In genomic region chr5:107805166-107805565, GRCh38 we compare ENCODE assay signal across 17 cellular contexts.
DNase-seq lines count a peak whose midpoint lies in the region; ATAC-seq and TF ChIP-seq lines count a peak whose summit lies in the region.
"Had no signal": no experiment of that assay in that cellular context is flagged by ENCODE, and none has a peak within 500 bp of the region (broad histone marks: within the 10 kb centered on the region; RNA-seq: fewer than 3 reads in every experiment).

No MANE protein-coding gene starts in this region.

- no peak overlapping the region for H3K4me3 Mint-ChIP-seq in neural progenitor cell
- H3K4me3 Mint-ChIP-seq: CD14-positive monocyte; T-helper 1 cell treated with Interleukin-12 subunit alpha and Interleukin-12 subunit beta and Interleukin-4 antibody, amounts not matched to agents 30 μg/mL and 1 μg/mL, for 36 hours had no signal

- H3K36me3 ChIP-seq in ectodermal cell (ENCODE audit: control insufficient read depth, insufficient read depth, low read length) (no peaks in the 10 kb centered on the region), neural progenitor cell (no peaks in the 10 kb centered on the region)

- H2AFZ ChIP-seq in neural progenitor cell (replicated peaks): no peak overlapping the region

- DNase-seq in NCI-H1436 (lab: John Stamatoyannopoulos, UW): peak; percentile 45
- peak; percentile 13 for DNase-seq in NCI-H524 treated with DMSO at 0.1 percent for 48 hours (lab: John Stamatoyannopoulos, UW)
- DNase-seq in neural progenitor cell (ENCODE audit: low spot score): peak; percentile 73
- no peak for DNase-seq in stimulated activated CD4-positive, alpha-beta T cell treated with anti-CD3 and anti-CD28 coated beads, Interleukin-1b, Interleukin-23, amount 100 ng/mL, for 48 hours
- DNase-seq in T1000 (lab: John Stamatoyannopoulos, UW): no peak
- DNase-seq: ACHN; AML-193; Caco-2; KBM-7; NCI-H1417 treated with DMSO at 0.1 percent for 48 hours; NK-92 treated with Interleukin-12 subunit alpha and Interleukin-12 subunit beta, amount 100 ng/mL, for 24 hours; SHP77 had no signal

- H3K27me3 Mint-ChIP-seq in neural progenitor cell (ENCODE audit: insufficient read depth, low read depth): peaks cover 3% of the 10 kb centered on the region

- H3K9ac ChIP-seq in neural progenitor cell: no peak overlapping the region

- H3K9me3 Mint-ChIP-seq in neural progenitor cell: no peaks in the 10 kb centered on the region
- H3K9me3 Mint-ChIP-seq: T-helper 1 cell treated with Interleukin-12 subunit alpha and Interleukin-12 subunit beta and Interleukin-4 antibody, amounts not matched to agents 30 μg/mL and 1 μg/mL, for 36 hours had no signal

- peak overlapping the region; percentile 73 for H3K4me2 ChIP-seq in neural progenitor cell

- no peaks in the 10 kb centered on the region for H3K79me2 ChIP-seq in neural progenitor cell (ENCODE audit: low read depth)

- H4K20me1 ChIP-seq in neural progenitor cell (ENCODE audit: low read depth): no peaks in the 10 kb centered on the region

- peaks cover 66% of the 10 kb centered on the region for H3F3A ChIP-seq in neural progenitor cell (ENCODE audit: low read depth)

- no peak overlapping the region for H3K4me3 ChIP-seq in ectodermal cell (ENCODE audit: insufficient read depth, low read depth, low read length)
- peak overlapping the region; percentile 18 for H3K4me3 ChIP-seq in neural progenitor cell

- peaks cover 2% of the 10 kb centered on the region for H3K36me3 Mint-ChIP-seq in neural progenitor cell
- H3K36me3 Mint-ChIP-seq: CD14-positive monocyte had no signal

- WGBS in ectodermal cell, 2 experiments: 48 to 58% methylated on average over 6 of the region's 6 CpGs

- no peaks in the 10 kb centered on the region for H3K9me3 ChIP-seq in ectodermal cell (ENCODE audit: control insufficient read depth, low read length)
- H3K9me3 ChIP-seq in neural progenitor cell (ENCODE audit: low read depth): no peaks in the 10 kb centered on the region
- H3K9me3 ChIP-seq: Caco-2 had no signal

- H3K4me1 Mint-ChIP-seq in neural progenitor cell: peaks cover 14% of the 10 kb centered on the region
- H3K4me1 Mint-ChIP-seq: CD14-positive monocyte had no signal

- H3K27me3 ChIP-seq in ectodermal cell (ENCODE audit: control insufficient read depth, insufficient read depth, low read length, poor library complexity, severe bottlenecking): no peaks in the 10 kb centered on the region
- no peaks in the 10 kb centered on the region for H3K27me3 ChIP-seq in neural progenitor cell

- peak overlapping the region; percentile 21 for H3K27ac ChIP-seq in ectodermal cell (ENCODE audit: insufficient read depth, low read depth, low read length, poor library complexity, severe bottlenecking)
- peak overlapping the region; percentile 95 for H3K27ac ChIP-seq in neural progenitor cell

- no peak for ATAC-seq in HG02970 (IDR thresholded peaks at IDR 0.05; ENCODE audit: low FRiP score, unreplicated experiment)
- ATAC-seq: HCT116 had no signal

- no peak overlapping the region for H3K27ac Mint-ChIP-seq in neural progenitor cell
- H3K27ac Mint-ChIP-seq: T-helper 1 cell treated with Interleukin-12 subunit alpha and Interleukin-12 subunit beta and Interleukin-4 antibody, amounts not matched to agents 30 μg/mL and 1 μg/mL, for 36 hours had no signal

- H3K4me1 ChIP-seq in ectodermal cell (ENCODE audit: control insufficient read depth, insufficient read depth, low read length) (peaks cover 50% of the 10 kb centered on the region), neural progenitor cell (peaks cover 76% of the 10 kb centered on the region)

- TF ChIP-seq CTCF in neural progenitor cell (IDR thresholded peaks at IDR 0.05): no peak

Comparison
In these comparisons a context has a peak if more than half of its experiments do, and no peak if none do; other contexts are left out.
1. DNase-seq: peak in NCI-H1436 (single experiment), NCI-H524 treated with DMSO at 0.1 percent for 48 hours (single experiment) and neural progenitor cell (single experiment); none in stimulated activated CD4-positive, alpha-beta T cell treated with anti-CD3 and anti-CD28 coated beads, Interleukin-1b, Interleukin-23, amount 100 ng/mL, for 48 hours (single experiment) and T1000 (single experiment).